In genomic region chr1:101043776-101044175, GRCh38 we compare ENCODE assay signal across 12 cellular contexts. TPM values are rescaled to one million over a fixed set of nuclear protein-coding genes. Genes with fewer than 3 reads are reported as not detected.
DNase-seq lines count a peak whose midpoint lies in the region; ATAC-seq, FAIRE-seq and TF ChIP-seq lines count a peak whose summit lies in the region.
"Had no signal": no experiment of that assay in that cellular context is flagged by ENCODE, and none has a peak within 500 bp of the region (broad histone marks: within the 10 kb centered on the region; RNA-seq: fewer than 3 reads in every experiment).

No MANE protein-coding gene starts in this region.

- peaks cover 19% of the 10 kb centered on the region for H3K9me3 Mint-ChIP-seq in HFFc6

- DNase-seq in AG20443 (ENCODE audit: low spot score) (peak; percentile 41), HFFc6 (peak; percentile 55), bronchial epithelial cell (ENCODE audit: low read depth) (peak; percentile 18), iPS-NIHi11 (ENCODE audit: low spot score) (peak; percentile 3), gastrocnemius medialis (no peak), sigmoid colon (no peak)
- no peak for DNase-seq in stimulated activated CD4-positive, alpha-beta T cell treated with anti-CD3 and anti-CD28 coated beads, Interleukin-4, amount 100 ng/mL, for 24 hours
- DNase-seq: activated T-cell treated with anti-CD3 and anti-CD28 coated beads, Interleukin-2, amount 50 U/mL, for 72 hours; Caco-2; MM.1S had no signal

- ATAC-seq in HG03520 (IDR thresholded peaks at IDR 0.05; ENCODE audit: unreplicated experiment) (no peak), gastrocnemius medialis (no peak)
- ATAC-seq: activated T-cell treated with anti-CD3 and anti-CD28 coated beads, Interleukin-2, amount 50 U/mL, for 72 hours had no signal

- in situ Hi-C loops in gastrocnemius medialis (cut with MboI; ENCODE audit: low sequenced_read_pairs in 4 of 4) = no loop called here

- H3K27ac Mint-ChIP-seq in HFFc6 = no peak overlapping the region
- H3K27ac Mint-ChIP-seq: activated T-cell treated with anti-CD3 and anti-CD28 coated beads, Interleukin-2, amount 50 U/mL, for 72 hours; type B pancreatic cell had no signal

- H3K9me3 ChIP-seq in gastrocnemius medialis = no peaks in the 10 kb centered on the region
- peaks cover 0 to 11% (median 0%) of the 10 kb centered on the region in 4 donors for H3K9me3 ChIP-seq in sigmoid colon
- H3K9me3 ChIP-seq: Caco-2 had no signal

- H3K27me3 ChIP-seq in bronchial epithelial cell (ENCODE audit: control insufficient read depth, insufficient read depth, low read length) (no peaks in the 10 kb centered on the region), gastrocnemius medialis (no peaks in the 10 kb centered on the region), sigmoid colon (no peaks in the 10 kb centered on the region)

- peaks cover 27% of the 10 kb centered on the region for H3K36me3 Mint-ChIP-seq in HFFc6 (ENCODE audit: low read depth)

- intact Hi-C loops in gastrocnemius medialis (cut with DNase I; ENCODE audit: low total_unique reads) = no loop called here
- intact Hi-C loops in sigmoid colon (cut with DNase I) = no loop called here

- H3K36me3 ChIP-seq in bronchial epithelial cell (ENCODE audit: control insufficient read depth, insufficient read depth, low read length) = peaks cover 3% of the 10 kb centered on the region
- H3K36me3 ChIP-seq in gastrocnemius medialis = no peaks in the 10 kb centered on the region
- H3K36me3 ChIP-seq in sigmoid colon = no peaks in the 10 kb centered on the region

- peaks cover 9% of the 10 kb centered on the region; the same call in 1 of the 2 replicates for H3K4me1 Mint-ChIP-seq in HFFc6 (ENCODE audit: low read depth)

- H3K4me3 ChIP-seq in bronchial epithelial cell (ENCODE audit: low read depth, low read length) = no peak overlapping the region
- H3K4me3 ChIP-seq in gastrocnemius medialis = no peak overlapping the region
- no peak overlapping the region for H3K4me3 ChIP-seq in sigmoid colon

- H3K4me3 Mint-ChIP-seq in HFFc6 = no peak overlapping the region
- H3K4me3 Mint-ChIP-seq: activated T-cell treated with anti-CD3 and anti-CD28 coated beads, Interleukin-2, amount 50 U/mL, for 72 hours; type B pancreatic cell had no signal

- TF ChIP-seq CTCF in HFFc6 (IDR thresholded peaks at IDR 0.05) (peak; percentile 52), bronchial epithelial cell (IDR thresholded peaks at IDR 0.05; ENCODE audit: insufficient read depth, low read length, severe bottlenecking) (no peak), gastrocnemius medialis (IDR thresholded peaks at IDR 0.05 in 4 of 5, conservative IDR thresholded peaks at IDR 0.05 in 1 of 5) (no peak), sigmoid colon (IDR thresholded peaks at IDR 0.05) (no peak)

- no peak for TF ChIP-seq EP300 in sigmoid colon (IDR thresholded peaks at IDR 0.05)

- TF ChIP-seq POLR2A in gastrocnemius medialis (IDR thresholded peaks at IDR 0.05) (no peak), sigmoid colon (IDR thresholded peaks at IDR 0.05) (no peak)

- no peak overlapping the region for H3K27ac ChIP-seq in gastrocnemius medialis
- peak overlapping the region in 1 of 4 donors; percentile 29 for H3K27ac ChIP-seq in sigmoid colon

- no peak for FAIRE-seq in bronchial epithelial cell (lab: Jason Lieb, UNC)

- H3K4me1 ChIP-seq in gastrocnemius medialis = no peaks in the 10 kb centered on the region
- peaks cover 0 to 13% (median 0%) of the 10 kb centered on the region in 4 donors for H3K4me1 ChIP-seq in sigmoid colon
- H3K4me1 ChIP-seq: Caco-2 had no signal

- WGBS in sigmoid colon, 2 donors = 82 to 91% methylated on average over 2 of the region's 2 CpGs

- no peaks in the 10 kb centered on the region for H3K27me3 Mint-ChIP-seq in HFFc6 (ENCODE audit: insufficient read depth)
- H3K27me3 Mint-ChIP-seq: type B pancreatic cell had no signal

RNA-seq across cellular contexts. Expression of gene DPH5, which starts 18.2 kb away (rescaled TPM):
- total RNA-seq in HFFc6 (2021; fragmentation: NEBNext Ultra II Directional; extraction: Animal tissue kit (Norgen Biotek cat#: 25700)) = 10 to 100 TPM; 38.1 to 49.8 (median 39.3) TPM
- total RNA-seq in bronchial epithelial cell (21.5 and 42.4 TPM in 2 replicates), gastrocnemius medialis (10 to 100 TPM in 3 of 4 donors, 1 to 10 TPM in 1; 9.4 to 30.0 (median 22.2) TPM), sigmoid colon (10 to 100 TPM; 24.5 to 38.5 (median 33.7) TPM)
- polyA plus RNA-seq in sigmoid colon = 10 to 100 TPM; 23.1 to 31.0 (median 28.2) TPM

Comparison
In these comparisons a context has a peak if more than half of its experiments do, and no peak if none do; other contexts are left out.
1. DNase-seq: peak in AG20443 (single experiment), HFFc6 (single experiment), bronchial epithelial cell (single experiment) and iPS-NIHi11 (single experiment); none in gastrocnemius medialis (0 of 2), sigmoid colon (single experiment) and stimulated activated CD4-positive, alpha-beta T cell treated with anti-CD3 and anti-CD28 coated beads, Interleukin-4, amount 100 ng/mL, for 24 hours (single experiment).